1 cellular context compared by ENCODE assay signal in genomic region chr7:151051108-151051507, GRCh38.
TF ChIP-seq lines count a peak whose summit lies in the region.

No MANE protein-coding gene starts in this region.

TF ChIP-seq in WTC11, 78 proteins besides CTCF, POLR2A, EP300 and RAD21 (continued from another document):
- no peak for TF ChIP-seq ZNF138 (CRISPR knock-in tag; conservative IDR thresholded peaks at IDR 0.05)
TF ChIP-seq in WTC11: peak in this region for 44.
